1 cellular context compared by ENCODE assay signal in the genomic region with DNA sequence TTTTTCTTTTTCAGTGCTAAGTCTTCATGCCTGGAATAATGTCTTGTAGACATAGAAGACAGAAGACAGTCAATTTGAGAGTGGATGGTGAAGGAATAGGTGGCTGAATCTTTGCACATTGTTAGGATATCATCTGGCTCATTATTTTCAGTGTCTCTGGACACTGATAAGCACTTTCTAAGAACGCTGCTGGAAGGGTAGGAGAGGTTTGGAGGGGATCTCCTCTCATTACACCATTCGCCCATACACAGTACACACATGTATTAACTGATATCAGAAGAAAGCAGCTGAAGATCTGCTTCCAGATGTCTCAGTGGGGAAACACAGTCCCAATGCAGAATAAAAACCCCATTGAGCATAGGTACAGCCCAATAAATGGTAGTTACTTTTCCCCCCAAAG.
TF ChIP-seq lines count a peak whose summit lies in the region.

No MANE protein-coding gene starts in this region.

TF ChIP-seq in A549, 52 proteins besides CTCF, POLR2A, EP300 and RAD21 (continued from another document):
- TF ChIP-seq GATA3 (IDR thresholded peaks at IDR 0.05; ENCODE audit: borderline replicate concordance) (no peak), FOXS1 (CRISPR knock-in tag; IDR thresholded peaks at IDR 0.05) (no peak), JUNB (IDR thresholded peaks at IDR 0.05) (no peak)
- TF ChIP-seq, protein P1, sequence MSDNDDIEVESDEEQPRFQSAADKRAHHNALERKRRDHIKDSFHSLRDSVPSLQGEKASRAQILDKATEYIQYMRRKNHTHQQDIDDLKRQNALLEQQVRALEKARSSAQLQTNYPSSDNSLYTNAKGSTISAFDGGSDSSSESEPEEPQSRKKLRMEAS (IDR thresholded peaks at IDR 0.05), result no peak
